In genomic region chr2:152099655-152100050, GRCh38 we compare ENCODE assay signal across 9 cellular contexts. TPM values are rescaled to one million over a fixed set of nuclear protein-coding genes. Genes with fewer than 3 reads are reported as not detected.
DNase-seq lines count a peak whose midpoint lies in the region; ATAC-seq, FAIRE-seq and TF ChIP-seq lines count a peak whose summit lies in the region.
"Had no signal": no experiment of that assay in that cellular context is flagged by ENCODE, and none has a peak within 500 bp of the region (broad histone marks: within the 10 kb centered on the region; RNA-seq: fewer than 3 reads in every experiment).

No MANE protein-coding gene starts in this region.

- no peak for FAIRE-seq in pancreas (lab: Jason Lieb, UNC)

- ATAC-seq in pancreas (no peak), GM21737 (IDR thresholded peaks at IDR 0.05; ENCODE audit: unreplicated experiment) (no peak)

- no peaks in the 10 kb centered on the region for H3K9me3 Mint-ChIP-seq in CD8-positive, alpha-beta memory T cell

- H3K4me1 Mint-ChIP-seq in CD8-positive, alpha-beta memory T cell: peaks cover 16 to 25% (median 19%) of the 10 kb centered on the region in 3 donors

- POLR2A ChIA-PET in CD8-positive, alpha-beta memory T cell (lab: Charles Lee): no interaction called here
- POLR2A ChIA-PET in OCI-LY7 (lab: Charles Lee): no interaction called here

- BruUV-seq in OCI-LY7 (replicated peaks; lab: Mats Ljungman, UMichigan): no TSS peak

- no peaks in the 10 kb centered on the region for H3K9me3 ChIP-seq in CD8-positive, alpha-beta memory T cell (ENCODE audit: low read length)
- no peaks in the 10 kb centered on the region for H3K9me3 ChIP-seq in MM.1S (replicated peaks; ENCODE audit: insufficient read depth, low read length)
- H3K9me3 ChIP-seq in pancreas: no peaks in the 10 kb centered on the region
- H3K9me3 ChIP-seq in OCI-LY7 (ENCODE audit: low read length): no peaks in the 10 kb centered on the region

- H3K27ac ChIP-seq in CD8-positive, alpha-beta memory T cell (ENCODE audit: low read depth, low read length): no peak overlapping the region
- H3K27ac ChIP-seq in MM.1S (ENCODE audit: low read length) (no peak overlapping the region), pancreas (no peak overlapping the region), OCI-LY7 (ENCODE audit: low read depth, low read length, poor library complexity, severe bottlenecking) (no peak overlapping the region)

- H3F3A ChIP-seq in MM.1S (ENCODE audit: insufficient read depth, low read length): no peaks in the 10 kb centered on the region

- H4K20me1 ChIP-seq in MM.1S (ENCODE audit: insufficient read depth, low read length) (no peaks in the 10 kb centered on the region), OCI-LY7 (ENCODE audit: insufficient read depth, low read length) (no peaks in the 10 kb centered on the region)

- WGBS in pancreas, 2 donors: 19 to 25% methylated on average over 9 of the region's 9 CpGs

- H3K9ac ChIP-seq in MM.1S (ENCODE audit: low read length): no peak overlapping the region

- H3K27ac Mint-ChIP-seq in CD8-positive, alpha-beta memory T cell: peak overlapping the region in 1 of 8 donors; percentile 13

- peak overlapping the region; percentile 47 for H3K4me3 ChIP-seq in CD8-positive, alpha-beta memory T cell (ENCODE audit: low read length)
- H3K4me3 ChIP-seq in MM.1S (ENCODE audit: low read length) (peak overlapping the region; percentile 71), epithelial cell of proximal tubule (ENCODE audit: low read depth, low read length) (peak overlapping the region; percentile 59), pancreas (peak overlapping the region in 3 of 4 donors; percentile 26 to 65 (median 48)), OCI-LY7 (ENCODE audit: low read depth, low read length, poor library complexity, severe bottlenecking) (no peak overlapping the region)

- peaks cover 0 to 2% (median 0%) of the 10 kb centered on the region in 3 donors for H3K36me3 Mint-ChIP-seq in CD8-positive, alpha-beta memory T cell

- intact Hi-C loops in pancreas (cut with DNase I): no loop called here
- intact Hi-C loops in OCI-LY7 (cut with micrococcal nuclease; ENCODE audit: unreplicated experiment): no loop called here

- no peak for DNase-seq in CD8-positive, alpha-beta memory T cell
- DNase-seq in MM.1S (no peak), epithelial cell of proximal tubule (ENCODE audit: low read depth) (no peak), pancreas (no peak), CD1c-positive myeloid dendritic cell (ENCODE audit: extremely low spot score) (no peak), Kasumi-1 (lab: John Stamatoyannopoulos, UW) (no peak), OCI-LY7 (ENCODE audit: low spot score) (no peak)

- CTCF ChIA-PET in CD8-positive, alpha-beta memory T cell (lab: Charles Lee): interaction anchor here (0.6 kb wide), 1 partner anchor 101 kb away, joined by 3 read pairs; no protein-coding TSS in a partner anchor
- CTCF ChIA-PET in OCI-LY7 (lab: Charles Lee; ENCODE audit: unreplicated experiment): no interaction called here

- H2AFZ ChIP-seq in MM.1S (ENCODE audit: low read length) (peak overlapping the region; percentile 96), OCI-LY7 (ENCODE audit: low read length) (no peak overlapping the region)

- H3K27me3 ChIP-seq in CD8-positive, alpha-beta memory T cell (ENCODE audit: insufficient read depth, low read length, poor library complexity, severe bottlenecking): peaks cover 28% of the 10 kb centered on the region
- H3K27me3 ChIP-seq in MM.1S (replicated peaks; ENCODE audit: insufficient read depth, low read length) (no peaks in the 10 kb centered on the region), pancreas (peaks cover 0 to 4% (median 0%) of the 10 kb centered on the region in 4 donors)

- H3K4me3 Mint-ChIP-seq in CD8-positive, alpha-beta memory T cell: peak overlapping the region; percentile 81 to 90 (median 87)

- H3K4me2 ChIP-seq in MM.1S (ENCODE audit: low read depth, low read length) (peak overlapping the region; percentile 77), OCI-LY7 (ENCODE audit: low read length) (no peak overlapping the region)

- H3K9me2 ChIP-seq in MM.1S (replicated peaks; ENCODE audit: insufficient read depth, low read length) (no peaks in the 10 kb centered on the region), OCI-LY7 (ENCODE audit: insufficient read depth, low read length) (no peaks in the 10 kb centered on the region)

- no peaks in the 10 kb centered on the region for H3K79me2 ChIP-seq in MM.1S (ENCODE audit: low read length)
- H3K79me2 ChIP-seq in OCI-LY7 (ENCODE audit: insufficient read depth, low read depth, low read length): no peaks in the 10 kb centered on the region

- H3K27me3 Mint-ChIP-seq in CD8-positive, alpha-beta memory T cell: peaks cover 41 to 58% of the 10 kb centered on the region in 2 donors

- peaks cover 12% of the 10 kb centered on the region for H3K4me1 ChIP-seq in CD8-positive, alpha-beta memory T cell (ENCODE audit: insufficient read depth, low read length)
- H3K4me1 ChIP-seq in MM.1S (ENCODE audit: low read length) (no peaks in the 10 kb centered on the region), pancreas (peaks cover 0 to 12% (median 0%) of the 10 kb centered on the region in 3 donors), OCI-LY7 (ENCODE audit: insufficient read depth, low read length, poor library complexity, severe bottlenecking) (no peaks in the 10 kb centered on the region)

- no peak for TF ChIP-seq CTCF in MM.1S (IDR thresholded peaks at IDR 0.05; ENCODE audit: low read length)
- no peak for TF ChIP-seq CTCF in epithelial cell of proximal tubule (conservative IDR thresholded peaks at IDR 0.05; ENCODE audit: low read depth, low read length)
- TF ChIP-seq CTCF in pancreas (IDR thresholded peaks at IDR 0.05): no peak
- no peak for TF ChIP-seq CTCF in OCI-LY7 (conservative IDR thresholded peaks at IDR 0.05; ENCODE audit: low read length)

- no peaks in the 10 kb centered on the region for H3K36me3 ChIP-seq in CD8-positive, alpha-beta memory T cell (ENCODE audit: insufficient read depth, low read length)
- no peaks in the 10 kb centered on the region for H3K36me3 ChIP-seq in MM.1S (replicated peaks; ENCODE audit: insufficient read depth, low read length)
- H3K36me3 ChIP-seq in pancreas: no peaks in the 10 kb centered on the region
- H3K36me3 ChIP-seq in OCI-LY7 (ENCODE audit: insufficient read depth, low read length): no peaks in the 10 kb centered on the region

RNA-seq across cellular contexts. Expression of gene CACNB4, which starts 0.8 kb away (rescaled TPM):
- total RNA-seq in CD8-positive, alpha-beta memory T cell: under 1 TPM; 0.18 to 0.20 TPM
- polyA plus RNA-seq in CD8-positive, alpha-beta memory T cell: not detected
- total RNA-seq in epithelial cell of proximal tubule (0.14 and 0.52 TPM in 2 replicates), pancreas (1 to 10 TPM in 3 of 6 donors, under 1 TPM in 3; 0.38 to 1.3 (median 0.96) TPM), OCI-LY7 (2022) (0.37 and 0.76 TPM in 2 replicates)
- polyA plus RNA-seq in pancreas: under 1 TPM; 0.34 to 0.35 TPM
- total RNA-seq in OCI-LY7 (2014; rRNA removed; shearing (Covaris generic)): 0.06 and 0.82 TPM in 2 replicates
- total RNA-seq: M059J had no signal
